25 cellular contexts compared by ENCODE assay signal in the genomic region with DNA sequence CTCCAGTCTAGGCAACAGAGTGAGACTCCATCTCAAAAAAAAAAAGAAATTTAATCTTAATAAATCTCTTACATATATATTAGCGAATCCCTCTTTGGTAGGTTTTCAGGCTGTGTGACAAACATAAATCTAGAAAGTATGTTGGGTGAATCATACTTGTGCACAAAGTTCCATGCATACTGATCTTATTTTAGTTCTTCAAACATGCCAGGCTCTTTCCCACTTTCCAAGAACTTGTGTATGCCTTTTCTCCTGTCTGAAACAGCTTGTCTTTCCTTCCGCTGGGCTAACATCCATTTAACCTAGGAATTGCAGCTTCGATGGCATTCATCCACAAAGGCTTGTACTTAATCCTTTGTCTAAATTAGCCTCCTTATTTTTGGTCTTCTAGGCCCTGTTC.
"Had no signal": no experiment of that assay in that cellular context is flagged by ENCODE, and none has a peak within 500 bp of the region (broad histone marks: within the 10 kb centered on the region; RNA-seq: fewer than 3 reads in every experiment).

No MANE protein-coding gene starts in this region.

- DNase-seq: activated CD4-positive, alpha-beta T cell treated with anti-CD3 and anti-CD28 coated beads for 48 hours; activated CD4-positive, alpha-beta T cell treated with anti-CD3 and anti-CD28 coated beads, Interleukin-2, amount 50 U/mL, for 48 hours; activated CD8-positive, alpha-beta memory T cell treated with anti-CD3 and anti-CD28 coated beads for 24 hours; activated effector memory CD4-positive, alpha-beta T cell treated with Interleukin-2 at 50 U/mL for 16 hours; activated naive CD4-positive, alpha-beta T cell treated with Interleukin-2 at 50 U/mL for 16 hours; activated naive CD8-positive, alpha-beta T cell treated with anti-CD3 and anti-CD28 coated beads for 36 hours; amniotic stem cell; caudate nucleus; gastrocnemius medialis; head of caudate nucleus; hippocampal formation; left cardiac atrium; left ventricle myocardium superior; naive thymus-derived CD4-positive, alpha-beta T cell; ovary; psoas muscle; stimulated activated CD4-positive, alpha-beta T cell treated with anti-CD3 and anti-CD28 coated beads, Interleukin-2, amount 100 ng/mL, for 48 hours; stimulated activated naive CD8-positive, alpha-beta T cell treated with anti-CD3 and anti-CD28 coated beads, Interleukin-15, Interleukin-2, amounts not matched to agents 100 U/mL and 50 U/mL, for 24 hours; SW 1271; T-helper 9 cell; testis; transverse colon had no signal

- H3K27ac ChIP-seq: esophagus muscularis mucosa, gastrocnemius medialis, ovary, psoas muscle, right atrium auricular region, testis, transverse colon, VCaP had no signal

- H3K4me1 ChIP-seq: esophagus muscularis mucosa, gastrocnemius medialis, psoas muscle, right atrium auricular region, testis, transverse colon had no signal

- H3K36me3 ChIP-seq: esophagus muscularis mucosa, gastrocnemius medialis, ovary, right atrium auricular region, transverse colon had no signal

- H3K9me3 ChIP-seq: gastrocnemius medialis, ovary, psoas muscle, right atrium auricular region, testis, transverse colon had no signal

- ATAC-seq: gastrocnemius medialis; left cardiac atrium; left ventricle myocardium superior; naive thymus-derived CD4-positive, alpha-beta T cell; psoas muscle; stimulated activated naive CD8-positive, alpha-beta T cell treated with anti-CD3 and anti-CD28 coated beads, Interleukin-15, Interleukin-2, amounts not matched to agents 100 U/mL and 50 U/mL, for 24 hours had no signal

- H3K27me3 ChIP-seq: esophagus muscularis mucosa, gastrocnemius medialis, ovary, right atrium auricular region, testis, transverse colon had no signal

- H3K4me3 ChIP-seq: esophagus muscularis mucosa, gastrocnemius medialis, ovary, psoas muscle, right atrium auricular region, testis, transverse colon had no signal
